12 cellular contexts compared by ENCODE assay signal in genomic region chr16:74451951-74452758, GRCh38. TPM values are rescaled to one million over a fixed set of nuclear protein-coding genes. Genes with fewer than 3 reads are reported as not detected.
DNase-seq lines count a peak whose midpoint lies in the region; ATAC-seq and TF ChIP-seq lines count a peak whose summit lies in the region.
"Had no signal": no experiment of that assay in that cellular context is flagged by ENCODE, and none has a peak within 500 bp of the region (broad histone marks: within the 10 kb centered on the region; RNA-seq: fewer than 3 reads in every experiment).

No MANE protein-coding gene starts in this region.

- WGBS in right cardiac atrium, result 93% methylated on average over 14 of the region's 14 CpGs

- no peak for TF ChIP-seq CTCF in OCI-LY1 (IDR thresholded peaks at IDR 0.05; ENCODE audit: low read length)

- no peak overlapping the region for H3K9ac ChIP-seq in OCI-LY1 (ENCODE audit: low read length)

- intact Hi-C loops in right cardiac atrium (cut with DNase I) (no loop called here), left cardiac atrium (cut with DNase I) (no loop called here)

- H4K20me1 ChIP-seq in OCI-LY1 (ENCODE audit: insufficient read depth, low read length), result no peaks in the 10 kb centered on the region

- peaks cover 44% of the 10 kb centered on the region for H3K36me3 ChIP-seq in OCI-LY1 (ENCODE audit: insufficient read depth, low read length)

- H3K36me3 Mint-ChIP-seq in stimulated activated effector memory CD8-positive, alpha-beta T cell treated with anti-CD3 and anti-CD28 coated beads, Interleukin-12 subunit alpha, Interleukin-12 subunit beta, amount 100 ng/mL, for 72 hours, result peaks cover 95% of the 10 kb centered on the region

- H3K9me2 ChIP-seq in OCI-LY1 (ENCODE audit: low read depth, low read length), result no peaks in the 10 kb centered on the region

- no peak overlapping the region for H3K27ac ChIP-seq in right cardiac atrium (ENCODE audit: low read length)
- H3K27ac ChIP-seq in OCI-LY1 (ENCODE audit: low read depth, low read length, poor library complexity, severe bottlenecking), result peak overlapping the region; percentile 57

- peaks cover 15% of the 10 kb centered on the region for H3K4me1 ChIP-seq in right cardiac atrium (ENCODE audit: control insufficient read depth, insufficient read depth, low read length)
- peaks cover 9% of the 10 kb centered on the region for H3K4me1 ChIP-seq in OCI-LY1 (ENCODE audit: insufficient read depth, low read length, severe bottlenecking)

- no peaks in the 10 kb centered on the region for H3K27me3 ChIP-seq in right cardiac atrium (ENCODE audit: control insufficient read depth, insufficient read depth)
- H3K27me3 ChIP-seq in OCI-LY1 (ENCODE audit: insufficient read depth, low read length), result no peaks in the 10 kb centered on the region

- H3K4me1 Mint-ChIP-seq in stimulated activated effector memory CD8-positive, alpha-beta T cell treated with anti-CD3 and anti-CD28 coated beads, Interleukin-12 subunit alpha, Interleukin-12 subunit beta, amount 100 ng/mL, for 72 hours, result peaks cover 6% of the 10 kb centered on the region

- no peaks in the 10 kb centered on the region for H3F3A ChIP-seq in OCI-LY1 (ENCODE audit: insufficient read depth, low read length)

- no peak overlapping the region for H3K4me2 ChIP-seq in OCI-LY1 (ENCODE audit: low read length)

- H3K9me3 ChIP-seq in right cardiac atrium (ENCODE audit: control insufficient read depth, low read length) (no peaks in the 10 kb centered on the region), OCI-LY1 (ENCODE audit: low read length) (no peaks in the 10 kb centered on the region)

- no peaks in the 10 kb centered on the region for H3K9me3 Mint-ChIP-seq in stimulated activated effector memory CD8-positive, alpha-beta T cell treated with anti-CD3 and anti-CD28 coated beads, Interleukin-12 subunit alpha, Interleukin-12 subunit beta, amount 100 ng/mL, for 72 hours
- H3K9me3 Mint-ChIP-seq: activated naive CD4-positive, alpha-beta T cell treated with anti-CD3 and anti-CD28 coated beads, Interleukin-2, amount 50 U/mL, for 72 hours; T-helper 1 cell treated with Interleukin-12 subunit alpha and Interleukin-12 subunit beta and Interleukin-4 antibody, amounts not matched to agents 30 μg/mL and 1 μg/mL, for 36 hours had no signal

- ATAC-seq in right cardiac atrium, result peak in 1 of 2 donors; percentile 28
- no peak for ATAC-seq in left cardiac atrium
- peak; percentile 91 for ATAC-seq in HG02642 (IDR thresholded peaks at IDR 0.05; ENCODE audit: poor library complexity, unreplicated experiment)
- no peak for ATAC-seq in stimulated activated effector memory CD8-positive, alpha-beta T cell treated with anti-CD3 and anti-CD28 coated beads, Interleukin-12 subunit alpha, Interleukin-12 subunit beta, amount 100 ng/mL, for 72 hours
- ATAC-seq: activated naive CD4-positive, alpha-beta T cell treated with anti-CD3 and anti-CD28 coated beads, Interleukin-2, amount 50 U/mL, for 72 hours had no signal

- peak overlapping the region; percentile 66 for H3K27ac Mint-ChIP-seq in stimulated activated effector memory CD8-positive, alpha-beta T cell treated with anti-CD3 and anti-CD28 coated beads, Interleukin-12 subunit alpha, Interleukin-12 subunit beta, amount 100 ng/mL, for 72 hours
- H3K27ac Mint-ChIP-seq: T-helper 1 cell treated with Interleukin-12 subunit alpha and Interleukin-12 subunit beta and Interleukin-4 antibody, amounts not matched to agents 30 μg/mL and 1 μg/mL, for 36 hours had no signal

- in situ Hi-C loops in G401 (cut with HindIII; ENCODE audit: low sequenced_read_pairs), result no loop called here

- DNase-seq in right cardiac atrium (peak in 2 of 3 donors; percentile 30 to 41), left cardiac atrium (no peak), NCI-H226 (no peak), G401 (ENCODE audit: low spot score) (no peak), cerebellar cortex (ENCODE audit: low spot score) (no peak)
- no peak for DNase-seq in stimulated activated effector memory CD8-positive, alpha-beta T cell treated with anti-CD3 and anti-CD28 coated beads, Interleukin-12 subunit alpha, Interleukin-12 subunit beta, amount 100 ng/mL, for 72 hours (ENCODE audit: low spot score in 2 of 2)
- DNase-seq: NCI-H1417; stimulated activated CD4-positive, alpha-beta T cell treated with anti-CD3 and anti-CD28 coated beads, Interleukin-4, amount 100 ng/mL, for 4 hours had no signal

- no peaks in the 10 kb centered on the region for H3K79me2 ChIP-seq in OCI-LY1 (ENCODE audit: insufficient read depth, low read length)

- no peak overlapping the region for H3K4me3 Mint-ChIP-seq in stimulated activated effector memory CD8-positive, alpha-beta T cell treated with anti-CD3 and anti-CD28 coated beads, Interleukin-12 subunit alpha, Interleukin-12 subunit beta, amount 100 ng/mL, for 72 hours
- H3K4me3 Mint-ChIP-seq: T-helper 1 cell treated with Interleukin-12 subunit alpha and Interleukin-12 subunit beta and Interleukin-4 antibody, amounts not matched to agents 30 μg/mL and 1 μg/mL, for 36 hours had no signal

- H3K4me3 ChIP-seq in right cardiac atrium (ENCODE audit: low read length), result no peak overlapping the region
- no peak overlapping the region for H3K4me3 ChIP-seq in OCI-LY1 (ENCODE audit: low read depth, low read length, poor library complexity, severe bottlenecking)

- H2AFZ ChIP-seq in OCI-LY1 (ENCODE audit: low read length), result no peak overlapping the region

RNA-seq across cellular contexts. Expression of gene CLEC18B, which starts 30.9 kb away (rescaled TPM):
- total RNA-seq in right cardiac atrium, result under 1 TPM in 2 of 4 donors, not detected in 2; 0.24 to 0.31 TPM
- polyA plus RNA-seq in right cardiac atrium, result 0.11 TPM
- under 1 TPM; 0.38 to 0.55 TPM for total RNA-seq in left cardiac atrium
- total RNA-seq in G401 (2014; rRNA removed; shearing (Covaris generic)), result 2.2 TPM in 1 of 2 replicates, not detected in the other

Comparison
In these comparisons a context has a peak if more than half of its experiments do, and no peak if none do; other contexts are left out.
1. DNase-seq: peak in right cardiac atrium (2 of 3); none in left cardiac atrium (single experiment), stimulated activated effector memory CD8-positive, alpha-beta T cell treated with anti-CD3 and anti-CD28 coated beads, Interleukin-12 subunit alpha, Interleukin-12 subunit beta, amount 100 ng/mL, for 72 hours (0 of 2), NCI-H226 (single experiment), G401 (single experiment) and cerebellar cortex (single experiment).